Comparison of ENCODE assay signal across 20 cellular contexts in genomic region chr5:119291877-119292276, GRCh38.
DNase-seq lines count a peak whose midpoint lies in the region; ATAC-seq, FAIRE-seq and TF ChIP-seq lines count a peak whose summit lies in the region.
"Had no signal": no experiment of that assay in that cellular context is flagged by ENCODE, and none has a peak within 500 bp of the region (broad histone marks: within the 10 kb centered on the region; RNA-seq: fewer than 3 reads in every experiment).

No MANE protein-coding gene starts in this region.

- no peaks in the 10 kb centered on the region for H3K27me3 ChIP-seq in BLaER1 treated with 17β-estradiol and CSF1 and Interleukin-3, amounts not matched to agents 10 nM and 100 nM
- H3K27me3 ChIP-seq in MM.1S (replicated peaks; ENCODE audit: insufficient read depth, low read length), result no peaks in the 10 kb centered on the region
- H3K27me3 ChIP-seq: BE2C, SJSA1 had no signal

- H3K36me3 Mint-ChIP-seq in activated naive CD8-positive, alpha-beta T cell treated with anti-CD3 and anti-CD28 coated beads, Interleukin-2, amount 10 ng/mL, durations not matched to agents 7 days and 5 days, result peaks cover 32% of the 10 kb centered on the region
- peaks cover 7 to 9% of the 10 kb centered on the region in 2 donors for H3K36me3 Mint-ChIP-seq in naive B cell
- H3K36me3 Mint-ChIP-seq: brain, type B pancreatic cell had no signal

- peak overlapping the region; percentile 22 to 75 (median 56); a peak in 19 of 22 replicates for H3K4me2 ChIP-seq in BLaER1 treated with 17β-estradiol and CSF1 and Interleukin-3, amounts not matched to agents 10 nM and 100 nM
- H3K4me2 ChIP-seq in MM.1S (ENCODE audit: low read depth, low read length), result no peak overlapping the region

- peaks cover 52 to 63% (median 53%) of the 10 kb centered on the region in 10 experiments for H3K4me1 ChIP-seq in BLaER1 treated with 17β-estradiol and CSF1 and Interleukin-3, amounts not matched to agents 10 nM and 100 nM
- peaks cover 36% of the 10 kb centered on the region for H3K4me1 ChIP-seq in MM.1S (ENCODE audit: low read length)

- no peak for TF ChIP-seq POLR2A in GM12891 (IDR thresholded peaks at IDR 0.05; ENCODE audit: low read depth, low read length)

- H3K9ac ChIP-seq in BLaER1 treated with 17β-estradiol and CSF1 and Interleukin-3, amounts not matched to agents 10 nM and 100 nM, result no peak overlapping the region
- H3K9ac ChIP-seq in MM.1S (ENCODE audit: low read length), result no peak overlapping the region

- peaks cover 0 to 59% (median 0%) of the 10 kb centered on the region in 11 experiments; a peak in 6 of 22 replicates for H4K20me1 ChIP-seq in BLaER1 treated with 17β-estradiol and CSF1 and Interleukin-3, amounts not matched to agents 10 nM and 100 nM
- H4K20me1 ChIP-seq in MM.1S (ENCODE audit: insufficient read depth, low read length), result no peaks in the 10 kb centered on the region

- no peak overlapping the region for H3K4me3 ChIP-seq in BLaER1 treated with 17β-estradiol and CSF1 and Interleukin-3, amounts not matched to agents 10 nM and 100 nM
- no peak overlapping the region for H3K4me3 ChIP-seq in MM.1S (ENCODE audit: low read length)
- H3K4me3 ChIP-seq: SJSA1 had no signal

- peaks cover 7% of the 10 kb centered on the region for H3K9me3 Mint-ChIP-seq in activated naive CD8-positive, alpha-beta T cell treated with anti-CD3 and anti-CD28 coated beads, Interleukin-2, amount 10 ng/mL, durations not matched to agents 7 days and 5 days
- peaks cover 0 to 5% (median 2%) of the 10 kb centered on the region in 7 donors for H3K9me3 Mint-ChIP-seq in naive B cell

- no peak for ATAC-seq in activated naive CD8-positive, alpha-beta T cell treated with anti-CD3 and anti-CD28 coated beads, Interleukin-2, amount 10 ng/mL, durations not matched to agents 7 days and 5 days (ENCODE audit: low read depth)
- no peak for ATAC-seq in naive B cell (ENCODE audit: low read depth in 2 of 2)
- ATAC-seq: HepG2 had no signal

- TF ChIP-seq CTCF in MM.1S (IDR thresholded peaks at IDR 0.05; ENCODE audit: low read length) (no peak), D721Med (IDR thresholded peaks at IDR 0.05; ENCODE audit: insufficient read depth, missing control alignments) (no peak)

- H3K4me1 Mint-ChIP-seq in activated naive CD8-positive, alpha-beta T cell treated with anti-CD3 and anti-CD28 coated beads, Interleukin-2, amount 10 ng/mL, durations not matched to agents 7 days and 5 days, result peaks cover 60% of the 10 kb centered on the region
- peaks cover 54 to 67% (median 65%) of the 10 kb centered on the region in 3 donors for H3K4me1 Mint-ChIP-seq in naive B cell

- peak overlapping the region in 6 of 11 experiments; percentile 8 to 76 (median 30); a peak in 5 of 22 replicates for H3K27ac ChIP-seq in BLaER1 treated with 17β-estradiol and CSF1 and Interleukin-3, amounts not matched to agents 10 nM and 100 nM
- H3K27ac ChIP-seq in MM.1S (ENCODE audit: low read length), result no peak overlapping the region
- H3K27ac ChIP-seq: SJSA1 had no signal

- FAIRE-seq in GM12891 (lab: Jason Lieb, UNC) (no peak), D721Med (lab: Jason Lieb, UNC) (no peak)
- FAIRE-seq: frontal cortex, GM18507, HepG2 had no signal

- no peaks in the 10 kb centered on the region for H3K9me2 ChIP-seq in MM.1S (replicated peaks; ENCODE audit: insufficient read depth, low read length)

- H3K9me3 ChIP-seq in BLaER1 treated with 17β-estradiol and CSF1 and Interleukin-3, amounts not matched to agents 10 nM and 100 nM (replicated peaks in 1 of 11), result peaks cover 7 to 20% (median 14%) of the 10 kb centered on the region in 11 experiments; a peak in 15 of 22 replicates
- H3K9me3 ChIP-seq in MM.1S (replicated peaks; ENCODE audit: insufficient read depth, low read length), result no peaks in the 10 kb centered on the region
- H3K9me3 ChIP-seq: BE2C, SJSA1 had no signal

- peaks cover 48% of the 10 kb centered on the region for H3K79me2 ChIP-seq in MM.1S (ENCODE audit: low read length)

- H3F3A ChIP-seq in MM.1S (ENCODE audit: insufficient read depth, low read length), result no peaks in the 10 kb centered on the region

- POLR2A ChIA-PET in activated naive CD8-positive, alpha-beta T cell treated with anti-CD3 and anti-CD28 coated beads, Interleukin-2, amount 10 ng/mL, durations not matched to agents 7 days and 5 days (lab: Charles Lee), result interaction anchor here (1.9 kb wide), 1 partner anchor 14 kb away, joined by 8 read pairs; no protein-coding TSS in a partner anchor

- peak overlapping the region; percentile 79 for H3K27ac Mint-ChIP-seq in activated naive CD8-positive, alpha-beta T cell treated with anti-CD3 and anti-CD28 coated beads, Interleukin-2, amount 10 ng/mL, durations not matched to agents 7 days and 5 days
- peak overlapping the region; percentile 52 to 93 (median 73) for H3K27ac Mint-ChIP-seq in naive B cell
- H3K27ac Mint-ChIP-seq: endodermal cell, progenitor cell of endocrine pancreas, type B pancreatic cell had no signal

- no peaks in the 10 kb centered on the region for H3K27me3 Mint-ChIP-seq in activated naive CD8-positive, alpha-beta T cell treated with anti-CD3 and anti-CD28 coated beads, Interleukin-2, amount 10 ng/mL, durations not matched to agents 7 days and 5 days
- no peaks in the 10 kb centered on the region for H3K27me3 Mint-ChIP-seq in naive B cell
- H3K27me3 Mint-ChIP-seq: brain, progenitor cell of endocrine pancreas, type B pancreatic cell had no signal

- DNase-seq in GM12891 (ENCODE audit: insufficient read length, low spot score) (no peak), naive B cell (no peak), MM.1S (no peak), D721Med (ENCODE audit: insufficient read length, low spot score) (no peak), AG20443 (ENCODE audit: low spot score) (no peak), kidney tubule cell (ENCODE audit: low spot score) (no peak)
- no peak for DNase-seq in activated naive CD8-positive, alpha-beta T cell treated with anti-CD3 and anti-CD28 coated beads, Interleukin-2, amount 10 ng/mL, durations not matched to agents 7 days and 5 days
- DNase-seq: BE2C, endodermal cell, GDM1, NCI-H1092 treated with DMSO at 0.1 percent for 48 hours, NCI-H226 had no signal

- H2AFZ ChIP-seq in MM.1S (ENCODE audit: low read length), result no peak overlapping the region

- H3K4me3 Mint-ChIP-seq in activated naive CD8-positive, alpha-beta T cell treated with anti-CD3 and anti-CD28 coated beads, Interleukin-2, amount 10 ng/mL, durations not matched to agents 7 days and 5 days, result peak overlapping the region; percentile 33
- peak overlapping the region in 7 of 8 donors; percentile 10 to 74 (median 47) for H3K4me3 Mint-ChIP-seq in naive B cell
- H3K4me3 Mint-ChIP-seq: endodermal cell, type B pancreatic cell had no signal

- H3K36me3 ChIP-seq in BLaER1 treated with 17β-estradiol and CSF1 and Interleukin-3, amounts not matched to agents 10 nM and 100 nM, result peaks cover 0 to 12% (median 6%) of the 10 kb centered on the region in 11 experiments; a peak in 4 of 22 replicates
- H3K36me3 ChIP-seq in MM.1S (replicated peaks; ENCODE audit: insufficient read depth, low read length), result no peaks in the 10 kb centered on the region
- H3K36me3 ChIP-seq: BE2C, SJSA1 had no signal

TF ChIP-seq in GM12891, 5 proteins besides CTCF, POLR2A, EP300 and RAD21:
- TF ChIP-seq SPI1 (IDR thresholded peaks at IDR 0.05; ENCODE audit: low read depth, low read length) (0 out of 2 replicates have a peak, but pooled peaks have one; percentile 3), POLR2AphosphoS5 (IDR thresholded peaks at IDR 0.05; ENCODE audit: low read depth, low read length) (no peak)
